Comparison of ENCODE assay signal across 1 cellular context in the genomic region with DNA sequence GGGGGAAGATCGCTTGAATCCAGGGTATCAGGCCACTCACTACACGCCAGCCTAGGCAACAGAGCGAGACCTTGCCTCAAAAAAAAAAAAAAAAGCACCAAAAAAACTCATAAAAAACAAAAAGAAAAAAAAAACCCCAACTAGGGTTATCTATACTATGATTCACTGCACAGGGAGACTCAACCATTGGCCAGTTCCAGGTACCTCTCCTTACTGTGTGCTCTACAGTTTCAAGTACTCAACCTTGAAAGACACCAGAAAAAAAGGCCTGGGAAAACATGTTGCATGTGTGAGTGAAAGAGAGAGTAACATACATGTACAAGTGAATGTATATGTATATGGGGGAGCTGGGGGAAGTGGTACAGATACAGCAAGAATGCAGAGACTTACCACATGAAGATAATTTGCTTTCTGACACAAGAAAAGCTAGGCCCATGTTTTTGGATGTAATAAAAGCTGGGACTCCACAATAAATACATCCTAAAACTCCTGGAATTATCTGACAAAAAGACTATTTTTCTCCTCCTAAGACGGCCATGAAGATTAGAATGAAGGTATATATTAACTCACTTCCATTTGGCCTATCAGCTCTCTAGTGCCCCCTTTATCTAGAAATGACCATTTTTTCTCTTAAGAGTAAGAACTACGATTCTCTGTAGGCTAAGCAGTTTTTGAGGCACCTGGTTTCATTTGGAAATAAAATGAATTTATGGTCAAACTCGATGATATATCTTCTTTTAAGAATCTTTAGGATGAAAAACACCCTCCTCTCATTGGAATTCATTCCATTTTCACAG.
TF ChIP-seq lines count a peak whose summit lies in the region.

No MANE protein-coding gene starts in this region.

TF ChIP-seq in GM23338, 12 proteins besides CTCF, POLR2A, EP300 and RAD21:
- TF ChIP-seq, protein P1, sequence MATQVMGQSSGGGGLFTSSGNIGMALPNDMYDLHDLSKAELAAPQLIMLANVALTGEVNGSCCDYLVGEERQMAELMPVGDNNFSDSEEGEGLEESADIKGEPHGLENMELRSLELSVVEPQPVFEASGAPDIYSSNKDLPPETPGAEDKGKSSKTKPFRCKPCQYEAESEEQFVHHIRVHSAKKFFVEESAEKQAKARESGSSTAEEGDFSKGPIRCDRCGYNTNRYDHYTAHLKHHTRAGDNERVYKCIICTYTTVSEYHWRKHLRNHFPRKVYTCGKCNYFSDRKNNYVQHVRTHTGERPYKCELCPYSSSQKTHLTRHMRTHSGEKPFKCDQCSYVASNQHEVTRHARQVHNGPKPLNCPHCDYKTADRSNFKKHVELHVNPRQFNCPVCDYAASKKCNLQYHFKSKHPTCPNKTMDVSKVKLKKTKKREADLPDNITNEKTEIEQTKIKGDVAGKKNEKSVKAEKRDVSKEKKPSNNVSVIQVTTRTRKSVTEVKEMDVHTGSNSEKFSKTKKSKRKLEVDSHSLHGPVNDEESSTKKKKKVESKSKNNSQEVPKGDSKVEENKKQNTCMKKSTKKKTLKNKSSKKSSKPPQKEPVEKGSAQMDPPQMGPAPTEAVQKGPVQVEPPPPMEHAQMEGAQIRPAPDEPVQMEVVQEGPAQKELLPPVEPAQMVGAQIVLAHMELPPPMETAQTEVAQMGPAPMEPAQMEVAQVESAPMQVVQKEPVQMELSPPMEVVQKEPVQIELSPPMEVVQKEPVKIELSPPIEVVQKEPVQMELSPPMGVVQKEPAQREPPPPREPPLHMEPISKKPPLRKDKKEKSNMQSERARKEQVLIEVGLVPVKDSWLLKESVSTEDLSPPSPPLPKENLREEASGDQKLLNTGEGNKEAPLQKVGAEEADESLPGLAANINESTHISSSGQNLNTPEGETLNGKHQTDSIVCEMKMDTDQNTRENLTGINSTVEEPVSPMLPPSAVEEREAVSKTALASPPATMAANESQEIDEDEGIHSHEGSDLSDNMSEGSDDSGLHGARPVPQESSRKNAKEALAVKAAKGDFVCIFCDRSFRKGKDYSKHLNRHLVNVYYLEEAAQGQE (IDR thresholded peaks at IDR 0.05; ENCODE audit: unreplicated experiment) = no peak
- no peak for TF ChIP-seq STAT1 (IDR thresholded peaks at IDR 0.05; ENCODE audit: unreplicated experiment)
- TF ChIP-seq POLR2AphosphoS5 (IDR thresholded peaks at IDR 0.05; ENCODE audit: low read depth) = no peak
TF ChIP-seq in GM23338: peak in this region for 0.
